ENCODE assay signal across 1 cellular context in genomic region chr22:41301085-41302015, GRCh38.
TF ChIP-seq lines count a peak whose summit lies in the region.

Gene ZC3H7B, plus strand, starts transcription at chr22:41301525. Its CDS starts 19,136 bp downstream, at chr22:41320661.

TF ChIP-seq in K562, 482 proteins besides CTCF, POLR2A, EP300 and RAD21 (continued from another document and continues in another):
- TF ChIP-seq CREB3 (tag; conservative IDR thresholded peaks at IDR 0.05; ENCODE audit: low read depth) (no peak), ATF3 (IDR thresholded peaks at IDR 0.05) (no peak), ATF3 (CRISPR knock-in tag; conservative IDR thresholded peaks at IDR 0.05) (no peak), ELF1 (tag; IDR thresholded peaks at IDR 0.05) (no peak), TAL1 (IDR thresholded peaks at IDR 0.05) (no peak), ZNF445 (CRISPR knock-in tag; IDR thresholded peaks at IDR 0.05; ENCODE audit: low read depth) (no peak), KAT8 (IDR thresholded peaks at IDR 0.05; ENCODE audit: low read depth) (no peak), ZNF253 (CRISPR knock-in tag; conservative IDR thresholded peaks at IDR 0.05) (no peak), ZNF212 (CRISPR knock-in tag; IDR thresholded peaks at IDR 0.05) (no peak), FOXP4 (CRISPR knock-in tag; IDR thresholded peaks at IDR 0.05; ENCODE audit: borderline replicate concordance) (no peak), ZNF696 (CRISPR knock-in tag; conservative IDR thresholded peaks at IDR 0.05) (no peak), L3MBTL2 (IDR thresholded peaks at IDR 0.05) (peak; percentile 29; the same call in 1 of the 2 replicates), TCFL5 (CRISPR knock-in tag; conservative IDR thresholded peaks at IDR 0.05) (no peak), PCBP1 (IDR thresholded peaks at IDR 0.05; ENCODE audit: low read depth, low read length, poor library complexity, severe bottlenecking) (peak; percentile 41), THAP12 (CRISPR knock-in tag; IDR thresholded peaks at IDR 0.05) (0 out of 2 replicates have a peak, but pooled peaks have one; percentile 28), GMEB1 (CRISPR knock-in tag; IDR thresholded peaks at IDR 0.05) (no peak), HEY1 (CRISPR knock-in tag; IDR thresholded peaks at IDR 0.05; ENCODE audit: borderline replicate concordance) (no peak), PRMT5 (CRISPR knock-in tag; IDR thresholded peaks at IDR 0.05) (no peak), RUNX1 (IDR thresholded peaks at IDR 0.05; ENCODE audit: low read depth) (no peak), CBFB (CRISPR knock-in tag; IDR thresholded peaks at IDR 0.05) (no peak), PKNOX1 (IDR thresholded peaks at IDR 0.05) (no peak), IFI16 (CRISPR knock-in tag; IDR thresholded peaks at IDR 0.05) (no peak), CHD4 (IDR thresholded peaks at IDR 0.05; ENCODE audit: insufficient read depth, insufficient replicate concordance, low read depth, low read length, poor library complexity, severe bottlenecking) (no peak), BCL6 (CRISPR knock-in tag; IDR thresholded peaks at IDR 0.05) (no peak), POLR2H (tag; IDR thresholded peaks at IDR 0.05; ENCODE audit: low read depth) (0 out of 2 replicates have a peak, but pooled peaks have one; percentile 26), SP1 (CRISPR knock-in tag; IDR thresholded peaks at IDR 0.05) (no peak), ZFP30 (CRISPR knock-in tag; IDR thresholded peaks at IDR 0.05; ENCODE audit: borderline replicate concordance) (no peak), TCF3 (CRISPR knock-in tag; IDR thresholded peaks at IDR 0.05) (no peak), ZNF695 (CRISPR knock-in tag; IDR thresholded peaks at IDR 0.05) (no peak), FOXJ3 (CRISPR knock-in tag; IDR thresholded peaks at IDR 0.05) (no peak), ZNF778 (CRISPR knock-in tag; IDR thresholded peaks at IDR 0.05) (no peak), HOXB6 (CRISPR knock-in tag; IDR thresholded peaks at IDR 0.05; ENCODE audit: borderline replicate concordance) (no peak), TGIF2 (CRISPR knock-in tag; IDR thresholded peaks at IDR 0.05) (no peak), NCOA4 (IDR thresholded peaks at IDR 0.05; ENCODE audit: partially characterized antibody) (no peak), SRSF9 (IDR thresholded peaks at IDR 0.05; ENCODE audit: borderline replicate concordance, low read depth, low read length) (no peak), ESRRB (CRISPR knock-in tag; IDR thresholded peaks at IDR 0.05; ENCODE audit: borderline replicate concordance) (no peak), ZFP36 (IDR thresholded peaks at IDR 0.05; ENCODE audit: low read depth, low read length, partially characterized antibody) (no peak), MAFF (IDR thresholded peaks at IDR 0.05; ENCODE audit: low read length) (no peak), POLR2G (IDR thresholded peaks at IDR 0.05; ENCODE audit: low read depth, low read length) (peak; percentile 89), ETV1 (tag; conservative IDR thresholded peaks at IDR 0.05; ENCODE audit: low read depth) (no peak), ZBTB5 (IDR thresholded peaks at IDR 0.05) (no peak), SLC30A9 (CRISPR knock-in tag; IDR thresholded peaks at IDR 0.05) (no peak), CHD7 (IDR thresholded peaks at IDR 0.05; ENCODE audit: low read depth, low read length) (no peak), PTBP1 (IDR thresholded peaks at IDR 0.05; ENCODE audit: low read depth, low read length) (no peak)
